In the genomic region with DNA sequence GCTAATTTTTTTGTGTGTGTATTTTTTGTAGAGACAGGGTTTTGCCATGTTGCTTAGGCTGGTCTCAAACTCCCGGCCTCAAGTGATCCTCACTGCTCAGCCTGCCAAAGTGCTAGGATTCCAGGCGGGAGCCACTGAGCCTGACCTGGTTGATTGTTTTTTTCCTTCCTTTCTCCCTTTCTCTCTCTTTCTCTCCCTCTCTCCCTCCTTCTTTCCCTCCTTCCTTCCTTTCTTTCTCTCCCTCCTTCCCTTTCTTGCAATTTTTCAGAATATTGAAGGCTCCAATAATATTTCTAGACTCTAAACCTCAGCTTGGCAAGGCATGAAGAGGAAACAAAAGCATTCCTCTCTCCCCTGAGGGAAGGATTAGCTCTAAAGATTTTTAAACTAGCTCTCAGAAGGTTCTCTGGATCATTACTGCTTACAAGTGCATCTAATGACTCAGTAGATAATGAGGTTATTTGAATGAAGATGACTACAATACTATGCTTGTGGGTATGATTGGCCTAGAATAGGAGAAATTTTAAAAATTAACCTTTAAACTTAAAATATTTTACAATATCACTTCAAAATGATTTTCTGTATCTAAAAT, we compare ENCODE assay signal across 1 cellular context.
TF ChIP-seq lines count a peak whose summit lies in the region.

No MANE protein-coding gene starts in this region.

TF ChIP-seq in GM23338, 12 proteins besides CTCF, POLR2A, EP300 and RAD21:
- TF ChIP-seq, protein P1, sequence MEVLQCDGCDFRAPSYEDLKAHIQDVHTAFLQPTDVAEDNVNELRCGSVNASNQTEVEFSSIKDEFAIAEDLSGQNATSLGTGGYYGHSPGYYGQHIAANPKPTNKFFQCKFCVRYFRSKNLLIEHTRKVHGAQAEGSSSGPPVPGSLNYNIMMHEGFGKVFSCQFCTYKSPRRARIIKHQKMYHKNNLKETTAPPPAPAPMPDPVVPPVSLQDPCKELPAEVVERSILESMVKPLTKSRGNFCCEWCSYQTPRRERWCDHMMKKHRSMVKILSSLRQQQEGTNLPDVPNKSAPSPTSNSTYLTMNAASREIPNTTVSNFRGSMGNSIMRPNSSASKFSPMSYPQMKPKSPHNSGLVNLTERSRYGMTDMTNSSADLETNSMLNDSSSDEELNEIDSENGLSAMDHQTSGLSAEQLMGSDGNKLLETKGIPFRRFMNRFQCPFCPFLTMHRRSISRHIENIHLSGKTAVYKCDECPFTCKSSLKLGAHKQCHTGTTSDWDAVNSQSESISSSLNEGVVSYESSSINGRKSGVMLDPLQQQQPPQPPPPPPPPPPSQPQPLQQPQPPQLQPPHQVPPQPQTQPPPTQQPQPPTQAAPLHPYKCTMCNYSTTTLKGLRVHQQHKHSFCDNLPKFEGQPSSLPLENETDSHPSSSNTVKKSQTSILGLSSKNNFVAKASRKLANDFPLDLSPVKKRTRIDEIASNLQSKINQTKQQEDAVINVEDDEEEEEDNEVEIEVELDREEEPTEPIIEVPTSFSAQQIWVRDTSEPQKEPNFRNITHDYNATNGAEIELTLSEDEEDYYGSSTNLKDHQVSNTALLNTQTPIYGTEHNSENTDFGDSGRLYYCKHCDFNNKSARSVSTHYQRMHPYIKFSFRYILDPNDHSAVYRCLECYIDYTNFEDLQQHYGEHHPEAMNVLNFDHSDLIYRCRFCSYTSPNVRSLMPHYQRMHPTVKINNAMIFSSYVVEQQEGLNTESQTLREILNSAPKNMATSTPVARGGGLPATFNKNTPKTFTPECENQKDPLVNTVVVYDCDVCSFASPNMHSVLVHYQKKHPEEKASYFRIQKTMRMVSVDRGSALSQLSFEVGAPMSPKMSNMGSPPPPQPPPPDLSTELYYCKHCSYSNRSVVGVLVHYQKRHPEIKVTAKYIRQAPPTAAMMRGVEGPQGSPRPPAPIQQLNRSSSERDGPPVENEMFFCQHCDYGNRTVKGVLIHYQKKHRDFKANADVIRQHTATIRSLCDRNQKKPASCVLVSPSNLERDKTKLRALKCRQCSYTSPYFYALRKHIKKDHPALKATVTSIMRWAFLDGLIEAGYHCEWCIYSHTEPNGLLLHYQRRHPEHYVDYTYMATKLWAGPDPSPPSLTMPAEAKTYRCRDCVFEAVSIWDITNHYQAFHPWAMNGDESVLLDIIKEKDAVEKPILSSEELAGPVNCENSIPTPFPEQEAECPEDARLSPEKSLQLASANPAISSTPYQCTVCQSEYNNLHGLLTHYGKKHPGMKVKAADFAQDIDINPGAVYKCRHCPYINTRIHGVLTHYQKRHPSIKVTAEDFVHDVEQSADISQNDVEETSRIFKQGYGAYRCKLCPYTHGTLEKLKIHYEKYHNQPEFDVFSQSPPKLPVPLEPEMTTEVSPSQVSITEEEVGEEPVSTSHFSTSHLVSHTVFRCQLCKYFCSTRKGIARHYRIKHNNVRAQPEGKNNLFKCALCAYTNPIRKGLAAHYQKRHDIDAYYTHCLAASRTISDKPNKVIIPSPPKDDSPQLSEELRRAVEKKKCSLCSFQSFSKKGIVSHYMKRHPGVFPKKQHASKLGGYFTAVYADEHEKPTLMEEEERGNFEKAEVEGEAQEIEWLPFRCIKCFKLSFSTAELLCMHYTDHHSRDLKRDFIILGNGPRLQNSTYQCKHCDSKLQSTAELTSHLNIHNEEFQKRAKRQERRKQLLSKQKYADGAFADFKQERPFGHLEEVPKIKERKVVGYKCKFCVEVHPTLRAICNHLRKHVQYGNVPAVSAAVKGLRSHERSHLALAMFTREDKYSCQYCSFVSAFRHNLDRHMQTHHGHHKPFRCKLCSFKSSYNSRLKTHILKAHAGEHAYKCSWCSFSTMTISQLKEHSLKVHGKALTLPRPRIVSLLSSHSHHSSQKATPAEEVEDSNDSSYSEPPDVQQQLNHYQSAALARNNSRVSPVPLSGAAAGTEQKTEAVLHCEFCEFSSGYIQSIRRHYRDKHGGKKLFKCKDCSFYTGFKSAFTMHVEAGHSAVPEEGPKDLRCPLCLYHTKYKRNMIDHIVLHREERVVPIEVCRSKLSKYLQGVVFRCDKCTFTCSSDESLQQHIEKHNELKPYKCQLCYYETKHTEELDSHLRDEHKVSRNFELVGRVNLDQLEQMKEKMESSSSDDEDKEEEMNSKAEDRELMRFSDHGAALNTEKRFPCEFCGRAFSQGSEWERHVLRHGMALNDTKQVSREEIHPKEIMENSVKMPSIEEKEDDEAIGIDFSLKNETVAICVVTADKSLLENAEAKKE (CRISPR knock-in tag; IDR thresholded peaks at IDR 0.05), result no peak
- TF ChIP-seq, protein P2, sequence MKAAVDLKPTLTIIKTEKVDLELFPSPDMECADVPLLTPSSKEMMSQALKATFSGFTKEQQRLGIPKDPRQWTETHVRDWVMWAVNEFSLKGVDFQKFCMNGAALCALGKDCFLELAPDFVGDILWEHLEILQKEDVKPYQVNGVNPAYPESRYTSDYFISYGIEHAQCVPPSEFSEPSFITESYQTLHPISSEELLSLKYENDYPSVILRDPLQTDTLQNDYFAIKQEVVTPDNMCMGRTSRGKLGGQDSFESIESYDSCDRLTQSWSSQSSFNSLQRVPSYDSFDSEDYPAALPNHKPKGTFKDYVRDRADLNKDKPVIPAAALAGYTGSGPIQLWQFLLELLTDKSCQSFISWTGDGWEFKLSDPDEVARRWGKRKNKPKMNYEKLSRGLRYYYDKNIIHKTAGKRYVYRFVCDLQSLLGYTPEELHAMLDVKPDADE (IDR thresholded peaks at IDR 0.05), result no peak
- TF ChIP-seq JUNB (IDR thresholded peaks at IDR 0.05; ENCODE audit: unreplicated experiment) (no peak), POLR2AphosphoS5 (IDR thresholded peaks at IDR 0.05; ENCODE audit: low read depth) (no peak), ZNF114 (CRISPR knock-in tag; IDR thresholded peaks at IDR 0.05) (no peak), CREB1 (CRISPR knock-in tag; IDR thresholded peaks at IDR 0.05; ENCODE audit: low read depth) (no peak), EZH2phosphoT487 (IDR thresholded peaks at IDR 0.05; ENCODE audit: unreplicated experiment) (no peak), STAT1 (IDR thresholded peaks at IDR 0.05; ENCODE audit: unreplicated experiment) (no peak), NANOG (IDR thresholded peaks at IDR 0.05; ENCODE audit: borderline replicate concordance) (no peak), EZH2 (IDR thresholded peaks at IDR 0.05; ENCODE audit: low read depth, unreplicated experiment) (no peak), ZNF331 (CRISPR knock-in tag; IDR thresholded peaks at IDR 0.05; ENCODE audit: low read depth) (no peak)
- TF ChIP-seq, protein P3, sequence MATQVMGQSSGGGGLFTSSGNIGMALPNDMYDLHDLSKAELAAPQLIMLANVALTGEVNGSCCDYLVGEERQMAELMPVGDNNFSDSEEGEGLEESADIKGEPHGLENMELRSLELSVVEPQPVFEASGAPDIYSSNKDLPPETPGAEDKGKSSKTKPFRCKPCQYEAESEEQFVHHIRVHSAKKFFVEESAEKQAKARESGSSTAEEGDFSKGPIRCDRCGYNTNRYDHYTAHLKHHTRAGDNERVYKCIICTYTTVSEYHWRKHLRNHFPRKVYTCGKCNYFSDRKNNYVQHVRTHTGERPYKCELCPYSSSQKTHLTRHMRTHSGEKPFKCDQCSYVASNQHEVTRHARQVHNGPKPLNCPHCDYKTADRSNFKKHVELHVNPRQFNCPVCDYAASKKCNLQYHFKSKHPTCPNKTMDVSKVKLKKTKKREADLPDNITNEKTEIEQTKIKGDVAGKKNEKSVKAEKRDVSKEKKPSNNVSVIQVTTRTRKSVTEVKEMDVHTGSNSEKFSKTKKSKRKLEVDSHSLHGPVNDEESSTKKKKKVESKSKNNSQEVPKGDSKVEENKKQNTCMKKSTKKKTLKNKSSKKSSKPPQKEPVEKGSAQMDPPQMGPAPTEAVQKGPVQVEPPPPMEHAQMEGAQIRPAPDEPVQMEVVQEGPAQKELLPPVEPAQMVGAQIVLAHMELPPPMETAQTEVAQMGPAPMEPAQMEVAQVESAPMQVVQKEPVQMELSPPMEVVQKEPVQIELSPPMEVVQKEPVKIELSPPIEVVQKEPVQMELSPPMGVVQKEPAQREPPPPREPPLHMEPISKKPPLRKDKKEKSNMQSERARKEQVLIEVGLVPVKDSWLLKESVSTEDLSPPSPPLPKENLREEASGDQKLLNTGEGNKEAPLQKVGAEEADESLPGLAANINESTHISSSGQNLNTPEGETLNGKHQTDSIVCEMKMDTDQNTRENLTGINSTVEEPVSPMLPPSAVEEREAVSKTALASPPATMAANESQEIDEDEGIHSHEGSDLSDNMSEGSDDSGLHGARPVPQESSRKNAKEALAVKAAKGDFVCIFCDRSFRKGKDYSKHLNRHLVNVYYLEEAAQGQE (IDR thresholded peaks at IDR 0.05; ENCODE audit: unreplicated experiment), result no peak
